Comparison of ENCODE assay signal across 1 cellular context in the genomic region with DNA sequence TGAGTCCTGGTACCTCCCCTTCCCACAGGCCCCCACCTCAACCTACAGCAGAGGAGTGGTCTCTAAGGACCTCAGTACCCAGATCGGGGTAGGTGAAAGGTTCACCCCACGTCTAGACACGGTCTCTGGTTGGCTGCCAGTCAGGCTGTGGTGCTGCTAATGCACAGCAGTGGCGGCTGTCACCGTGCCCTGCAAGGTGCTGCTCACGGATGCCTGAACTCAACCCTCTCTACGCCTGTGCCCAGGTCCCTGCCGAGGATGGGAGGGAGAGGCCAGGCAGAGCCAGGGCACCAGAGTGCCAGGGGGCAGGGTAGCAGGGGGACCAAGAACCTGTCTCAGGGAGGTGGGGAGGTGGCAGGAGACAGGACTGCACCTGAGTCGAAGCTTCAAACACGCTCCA.
TF ChIP-seq lines count a peak whose summit lies in the region.

No MANE protein-coding gene starts in this region.

TF ChIP-seq in IMR-90, 13 proteins besides CTCF, POLR2A, EP300 and RAD21:
- no peak for TF ChIP-seq MAFK (IDR thresholded peaks at IDR 0.05; ENCODE audit: low read depth, low read length)
- TF ChIP-seq NFE2L2 (IDR thresholded peaks at IDR 0.05; ENCODE audit: low read depth, low read length) = no peak
- TF ChIP-seq, protein P1, sequence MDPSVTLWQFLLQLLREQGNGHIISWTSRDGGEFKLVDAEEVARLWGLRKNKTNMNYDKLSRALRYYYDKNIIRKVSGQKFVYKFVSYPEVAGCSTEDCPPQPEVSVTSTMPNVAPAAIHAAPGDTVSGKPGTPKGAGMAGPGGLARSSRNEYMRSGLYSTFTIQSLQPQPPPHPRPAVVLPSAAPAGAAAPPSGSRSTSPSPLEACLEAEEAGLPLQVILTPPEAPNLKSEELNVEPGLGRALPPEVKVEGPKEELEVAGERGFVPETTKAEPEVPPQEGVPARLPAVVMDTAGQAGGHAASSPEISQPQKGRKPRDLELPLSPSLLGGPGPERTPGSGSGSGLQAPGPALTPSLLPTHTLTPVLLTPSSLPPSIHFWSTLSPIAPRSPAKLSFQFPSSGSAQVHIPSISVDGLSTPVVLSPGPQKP (IDR thresholded peaks at IDR 0.05; ENCODE audit: borderline replicate concordance, low read depth, low read length) = no peak
- TF ChIP-seq, protein P2, sequence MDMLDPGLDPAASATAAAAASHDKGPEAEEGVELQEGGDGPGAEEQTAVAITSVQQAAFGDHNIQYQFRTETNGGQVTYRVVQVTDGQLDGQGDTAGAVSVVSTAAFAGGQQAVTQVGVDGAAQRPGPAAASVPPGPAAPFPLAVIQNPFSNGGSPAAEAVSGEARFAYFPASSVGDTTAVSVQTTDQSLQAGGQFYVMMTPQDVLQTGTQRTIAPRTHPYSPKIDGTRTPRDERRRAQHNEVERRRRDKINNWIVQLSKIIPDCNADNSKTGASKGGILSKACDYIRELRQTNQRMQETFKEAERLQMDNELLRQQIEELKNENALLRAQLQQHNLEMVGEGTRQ (IDR thresholded peaks at IDR 0.05; ENCODE audit: low read depth, low read length) = no peak
- TF ChIP-seq CHD1 (IDR thresholded peaks at IDR 0.05; ENCODE audit: low read depth, low read length) = no peak
- no peak for TF ChIP-seq CEBPB (IDR thresholded peaks at IDR 0.05; ENCODE audit: low read depth, low read length)
- TF ChIP-seq MAZ (IDR thresholded peaks at IDR 0.05; ENCODE audit: borderline replicate concordance, low read depth, low read length) = no peak
- no peak for TF ChIP-seq SMC3 (IDR thresholded peaks at IDR 0.05; ENCODE audit: low read depth, low read length)
- no peak for TF ChIP-seq RCOR1 (IDR thresholded peaks at IDR 0.05; ENCODE audit: insufficient replicate concordance, low read length)
